Comparison of ENCODE assay signal across 10 cellular contexts in the genomic region with DNA sequence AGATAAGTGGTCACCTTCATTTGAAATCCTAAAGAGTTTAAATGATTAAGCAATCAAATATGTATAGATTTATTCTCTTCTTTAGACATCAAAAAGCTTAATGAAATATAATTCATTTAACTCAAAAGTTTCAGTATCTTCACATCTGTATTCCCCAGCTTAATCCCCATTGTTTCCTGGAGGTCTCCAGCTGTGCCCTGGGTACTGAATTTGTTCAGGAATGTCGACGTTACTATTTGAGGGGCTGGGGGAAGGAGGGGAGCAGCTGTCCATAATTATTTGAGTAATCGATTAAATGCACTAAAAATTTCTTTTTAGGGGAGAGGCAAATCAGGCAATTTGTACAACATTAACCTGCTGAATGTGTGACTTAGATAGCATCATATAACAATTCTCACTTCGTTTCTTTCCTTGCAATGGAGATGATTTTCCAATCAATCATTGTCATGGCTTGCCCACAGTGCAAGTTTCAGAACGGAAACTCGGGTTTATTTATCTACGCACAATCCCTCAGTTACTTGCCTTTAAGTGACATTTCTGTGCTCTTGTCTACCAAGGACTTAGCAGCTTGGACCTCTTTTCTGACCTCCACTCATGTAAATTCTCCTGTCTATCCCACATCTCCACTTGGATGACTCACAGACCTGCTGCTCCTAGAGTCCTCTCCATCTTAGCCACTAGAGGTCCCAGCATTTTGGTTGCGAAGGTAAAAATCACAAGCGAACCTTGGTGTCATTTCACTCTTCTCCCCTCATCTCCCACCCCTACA. TPM values are rescaled to one million over a fixed set of nuclear protein-coding genes. Genes with fewer than 3 reads are reported as not detected.
DNase-seq lines count a peak whose midpoint lies in the region; ATAC-seq and TF ChIP-seq lines count a peak whose summit lies in the region.
"Had no signal": no experiment of that assay in that cellular context is flagged by ENCODE, and none has a peak within 500 bp of the region (broad histone marks: within the 10 kb centered on the region; RNA-seq: fewer than 3 reads in every experiment).

No MANE protein-coding gene starts in this region.

- peak; percentile 41 for ATAC-seq in HG03060 (IDR thresholded peaks at IDR 0.05; ENCODE audit: low read depth, unreplicated experiment)
- no peak for ATAC-seq in GM19463 (IDR thresholded peaks at IDR 0.05; ENCODE audit: unreplicated experiment)
- ATAC-seq in HG03521 (IDR thresholded peaks at IDR 0.05; ENCODE audit: unreplicated experiment): no peak
- ATAC-seq: natural killer cell had no signal

- H3K27ac ChIP-seq in VCaP: no peak overlapping the region

- no peaks in the 10 kb centered on the region for H3K36me3 ChIP-seq in kidney epithelial cell (ENCODE audit: control insufficient read depth, insufficient read depth, low read length)

- no peak overlapping the region for H3K4me3 ChIP-seq in kidney epithelial cell (ENCODE audit: low read depth, low read length)

- H3K27me3 ChIP-seq in kidney epithelial cell (ENCODE audit: control insufficient read depth, insufficient read depth, low read length): no peaks in the 10 kb centered on the region

- peak; percentile 30; the same call in 1 of the 2 replicates for TF ChIP-seq CTCF in GM12874 (IDR thresholded peaks at IDR 0.05; ENCODE audit: insufficient read depth, low read depth, low read length)
- TF ChIP-seq CTCF in VCaP (conservative IDR thresholded peaks at IDR 0.05): peak; percentile 63
- peak; percentile 29 for TF ChIP-seq CTCF in kidney epithelial cell (IDR thresholded peaks at IDR 0.05; ENCODE audit: insufficient read depth, low read length, poor library complexity, severe bottlenecking)

- DNase-seq in kidney epithelial cell (ENCODE audit: low read depth) (no peak), nucleus accumbens (lab: John Stamatoyannopoulos, UW) (no peak)
- DNase-seq: activated CD4-positive, alpha-beta T cell treated with anti-CD3 and anti-CD28 coated beads for 1 hour; natural killer cell; NCI-H526 treated with DMSO at 0.1 percent for 48 hours had no signal

RNA-seq across cellular contexts. Expression of a gene that starts 3.9 kb away (rescaled TPM):
- 3.1 and 3.5 TPM in 2 replicates for total RNA-seq in kidney epithelial cell
- total RNA-seq: natural killer cell had no signal
